ENCODE assay signal across 8 cellular contexts in the genomic region with DNA sequence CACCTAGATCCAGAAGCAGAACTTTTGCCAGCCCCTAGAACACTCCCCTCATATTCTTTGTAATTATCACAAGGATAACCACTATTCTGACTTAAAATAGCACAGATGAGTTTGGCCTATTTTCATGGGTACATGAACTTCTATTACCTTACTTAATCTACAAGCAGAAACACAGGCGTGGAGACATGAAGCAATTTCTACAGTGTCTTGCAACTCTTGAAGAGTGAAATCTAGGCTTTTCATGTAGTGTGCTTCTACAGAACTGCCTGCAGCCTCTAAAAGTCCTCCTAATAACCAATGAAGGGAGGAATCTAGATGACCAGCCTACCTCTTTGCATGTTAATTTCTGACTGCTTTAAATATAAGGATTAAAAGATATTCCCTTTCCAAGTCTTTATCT.
"Had no signal": no experiment of that assay in that cellular context is flagged by ENCODE, and none has a peak within 500 bp of the region (broad histone marks: within the 10 kb centered on the region; RNA-seq: fewer than 3 reads in every experiment).

No MANE protein-coding gene starts in this region.

- FAIRE-seq: G401.6, GM12878, GM12891, GM12892, GM18507, GM19239 had no signal

- DNase-seq: GDM1, GF-D8 had no signal

- H3K4me3 ChIP-seq: GM12878 had no signal

- ATAC-seq: GM12878 had no signal
